In genomic region chr5:72816297-72817075, GRCh38 we compare ENCODE assay signal across 8 cellular contexts. TPM values are rescaled to one million over a fixed set of nuclear protein-coding genes. Genes with fewer than 3 reads are reported as not detected.
A peak's percentile ranks its signal among the peaks of the same experiment; 100 is the strongest.
DNase-seq lines count a peak whose midpoint lies in the region; ATAC-seq and TF ChIP-seq lines count a peak whose summit lies in the region.

Gene TNPO1 (plus strand): TSS chr5:72816661. CDS start chr5:72816738, 77 bp downstream.

- peak; percentile 86 for TF ChIP-seq POLR2A in ovary (IDR thresholded peaks at IDR 0.05)

- 0% methylated on average over 58 to 93 of the region's 93 CpGs for WGBS in ovary, 3 donors
- under 1% methylated on average over 93 of the region's 93 CpGs for WGBS in thymus

- ATAC-seq in Right ventricle myocardium inferior, result peak; percentile 98

- intact Hi-C loops in Right ventricle myocardium inferior (cut with DNase I), result loop anchor here (1.0 to 5.0 kb wide), 3 partner anchors 32 to 450 kb away; no protein-coding TSS in a partner anchor
- intact Hi-C loops in ovary (cut with DNase I), result loop anchor here in 1 of 4 donors (2.0 to 10.0 kb wide), 2 partner anchors 32 to 138 kb away; partner anchors contain the start of gene FCHO2

- no peaks in the 10 kb centered on the region for H3K9me3 ChIP-seq in ovary
- no peaks in the 10 kb centered on the region for H3K9me3 ChIP-seq in thymus (ENCODE audit: control insufficient read depth)

- H3K4me1 ChIP-seq in ovary (ENCODE audit: insufficient read depth) (no peaks in the 10 kb centered on the region), thymus (ENCODE audit: control insufficient read depth, insufficient read depth, low read length) (no peaks in the 10 kb centered on the region)

- TF ChIP-seq CTCF in HFF-Myc (IDR thresholded peaks at IDR 0.05; ENCODE audit: low read depth, low read length, missing control alignments) (no peak), ovary (IDR thresholded peaks at IDR 0.05) (peak in 1 of 3 donors; percentile 7)

- DNase-seq in HFF-Myc (ENCODE audit: extremely low read depth, low read depth) (peak; percentile 67), NAMALWA (ENCODE audit: low spot score) (peak; percentile 92), SW 1271 (lab: John Stamatoyannopoulos, UW) (peak; percentile 52 to 90), Right ventricle myocardium inferior (ENCODE audit: missing footprints) (peak; percentile 97), ovary (peak; percentile 93 to 98 (median 95))
- DNase-seq in activated naive CD8-positive, alpha-beta T cell treated with anti-CD3 and anti-CD28 coated beads, Interleukin-2, amount 50 U/mL, for 16 hours (ENCODE audit: low read depth, low spot score), result peak; percentile 62

- peak within 1 kb of the TSS; percentile 95 for H3K4me3 ChIP-seq in GM08714 (ENCODE audit: low read length)
- peak within 1 kb of the TSS; percentile 84 for H3K4me3 ChIP-seq in HFF-Myc (replicated peaks; ENCODE audit: low read depth, low read length)
- H3K4me3 ChIP-seq in ovary, result peak within 1 kb of the TSS; percentile 78
- peak within 1 kb of the TSS; percentile 96 for H3K4me3 ChIP-seq in thymus (ENCODE audit: low read length)

- H3K27me3 ChIP-seq in ovary (no peaks in the 10 kb centered on the region), thymus (ENCODE audit: control insufficient read depth, insufficient read depth) (no peaks in the 10 kb centered on the region)

- H3K36me3 ChIP-seq in ovary, result no peaks in the 10 kb centered on the region
- no peaks in the 10 kb centered on the region for H3K36me3 ChIP-seq in thymus (ENCODE audit: control insufficient read depth, insufficient read depth)

- TF ChIP-seq EP300 in ovary (IDR thresholded peaks at IDR 0.05), result no peak

- H3K27ac ChIP-seq in ovary (peak within 1 kb of the TSS; percentile 89 to 93), thymus (ENCODE audit: low read depth) (peak within 1 kb of the TSS; percentile 95)

RNA-seq across cellular contexts. Expression of gene TNPO1, which starts in this region (rescaled TPM):
- 66.8 TPM for total RNA-seq in Right ventricle myocardium inferior
- 10 to 100 TPM; 48.6 to 99.3 (median 77.8) TPM for total RNA-seq in ovary
- 10 to 100 TPM; 14.9 to 44.2 TPM for polyA plus RNA-seq in ovary
- polyA plus RNA-seq in thymus, result 14.6 TPM

Comparison
In these comparisons a context has a peak if more than half of its experiments do, and no peak if none do; other contexts are left out.
1. Peak in every context shown above with its lines: DNase-seq, ATAC-seq, H3K4me3 ChIP-seq and H3K27ac ChIP-seq.